Comparison of ENCODE assay signal across 14 cellular contexts in genomic region chr10:30013684-30014246, GRCh38. TPM values are rescaled to one million over a fixed set of nuclear protein-coding genes. Genes with fewer than 3 reads are reported as not detected.
DNase-seq lines count a peak whose midpoint lies in the region; ATAC-seq, FAIRE-seq and TF ChIP-seq lines count a peak whose summit lies in the region.
"Had no signal": no experiment of that assay in that cellular context is flagged by ENCODE, and none has a peak within 500 bp of the region (broad histone marks: within the 10 kb centered on the region; RNA-seq: fewer than 3 reads in every experiment).

No MANE protein-coding gene starts in this region.

- peak; percentile 68 for DNase-seq in NCI-H1092 treated with DMSO at 0.1 percent for 48 hours (lab: John Stamatoyannopoulos, UW)
- DNase-seq in activated T-helper 1 cell treated with anti-CD3 and anti-CD28 coated beads, Interleukin-12 subunit alpha, Interleukin-12 subunit beta, Interleukin-2, Interleukin-4 antibody, amounts not matched to agents 30 ng/mL and 10 ng/mL and 1 ng/mL, durations not matched to agents 14 hours and 24 hours and 36 hours (ENCODE audit: low spot score): no peak
- DNase-seq in left ventricle myocardium superior: peak; percentile 78
- peak; percentile 37 for DNase-seq in renal cortical epithelial cell (ENCODE audit: low read depth)
- DNase-seq in DMS153 (lab: John Stamatoyannopoulos, UW): no peak
- DNase-seq in AG20443 (ENCODE audit: low spot score): no peak
- DNase-seq in GM12892 (ENCODE audit: insufficient read length): no peak
- DNase-seq: activated naive CD8-positive, alpha-beta T cell treated with anti-CD3 and anti-CD28 coated beads, Interleukin-2, amount 10 ng/mL, durations not matched to agents 7 days and 5 days; GF-D8; H7; MG63; T1000 had no signal

- H3K27ac Mint-ChIP-seq in activated T-helper 1 cell treated with anti-CD3 and anti-CD28 coated beads, Interleukin-12 subunit alpha, Interleukin-12 subunit beta, Interleukin-2, Interleukin-4 antibody, amounts not matched to agents 30 ng/mL and 10 ng/mL and 1 ng/mL, durations not matched to agents 14 hours and 24 hours and 36 hours: peak overlapping the region; percentile 67
- H3K27ac Mint-ChIP-seq: activated naive CD8-positive, alpha-beta T cell treated with anti-CD3 and anti-CD28 coated beads, Interleukin-2, amount 10 ng/mL, durations not matched to agents 7 days and 5 days had no signal

- intact Hi-C loops in activated T-helper 1 cell treated with anti-CD3 and anti-CD28 coated beads, Interleukin-12 subunit alpha, Interleukin-12 subunit beta, Interleukin-2, Interleukin-4 antibody, amounts not matched to agents 30 ng/mL and 10 ng/mL and 1 ng/mL, durations not matched to agents 14 hours and 24 hours and 36 hours (cut with micrococcal nuclease): no loop called here
- intact Hi-C loops in left ventricle myocardium superior (cut with micrococcal nuclease): no loop called here

- H3K4me3 Mint-ChIP-seq in activated T-helper 1 cell treated with anti-CD3 and anti-CD28 coated beads, Interleukin-12 subunit alpha, Interleukin-12 subunit beta, Interleukin-2, Interleukin-4 antibody, amounts not matched to agents 30 ng/mL and 10 ng/mL and 1 ng/mL, durations not matched to agents 14 hours and 24 hours and 36 hours: no peak overlapping the region
- H3K4me3 Mint-ChIP-seq: activated naive CD8-positive, alpha-beta T cell treated with anti-CD3 and anti-CD28 coated beads, Interleukin-2, amount 10 ng/mL, durations not matched to agents 7 days and 5 days had no signal

- H3K36me3 Mint-ChIP-seq in activated T-helper 1 cell treated with anti-CD3 and anti-CD28 coated beads, Interleukin-12 subunit alpha, Interleukin-12 subunit beta, Interleukin-2, Interleukin-4 antibody, amounts not matched to agents 30 ng/mL and 10 ng/mL and 1 ng/mL, durations not matched to agents 14 hours and 24 hours and 36 hours (ENCODE audit: low read depth): no peaks in the 10 kb centered on the region
- H3K36me3 Mint-ChIP-seq: activated naive CD8-positive, alpha-beta T cell treated with anti-CD3 and anti-CD28 coated beads, Interleukin-2, amount 10 ng/mL, durations not matched to agents 7 days and 5 days had no signal

- ATAC-seq in left ventricle myocardium superior: peak; percentile 94

- no peak for TF ChIP-seq POLR2A in GM12892 (IDR thresholded peaks at IDR 0.05; ENCODE audit: low read depth, low read length)

- peaks cover 35% of the 10 kb centered on the region for H3K27me3 Mint-ChIP-seq in activated T-helper 1 cell treated with anti-CD3 and anti-CD28 coated beads, Interleukin-12 subunit alpha, Interleukin-12 subunit beta, Interleukin-2, Interleukin-4 antibody, amounts not matched to agents 30 ng/mL and 10 ng/mL and 1 ng/mL, durations not matched to agents 14 hours and 24 hours and 36 hours (ENCODE audit: insufficient read depth)

- FAIRE-seq in GM12892 (lab: Jason Lieb, UNC): no peak
- FAIRE-seq: GM18507, RCC 7860 had no signal

- H3K4me1 Mint-ChIP-seq in activated T-helper 1 cell treated with anti-CD3 and anti-CD28 coated beads, Interleukin-12 subunit alpha, Interleukin-12 subunit beta, Interleukin-2, Interleukin-4 antibody, amounts not matched to agents 30 ng/mL and 10 ng/mL and 1 ng/mL, durations not matched to agents 14 hours and 24 hours and 36 hours (ENCODE audit: low read depth): peaks cover 19% of the 10 kb centered on the region

- H3K9me3 Mint-ChIP-seq in activated T-helper 1 cell treated with anti-CD3 and anti-CD28 coated beads, Interleukin-12 subunit alpha, Interleukin-12 subunit beta, Interleukin-2, Interleukin-4 antibody, amounts not matched to agents 30 ng/mL and 10 ng/mL and 1 ng/mL, durations not matched to agents 14 hours and 24 hours and 36 hours: no peaks in the 10 kb centered on the region
- H3K9me3 Mint-ChIP-seq: activated naive CD8-positive, alpha-beta T cell treated with anti-CD3 and anti-CD28 coated beads, Interleukin-2, amount 10 ng/mL, durations not matched to agents 7 days and 5 days had no signal

RNA-seq across cellular contexts. Expression of gene JCAD, which starts 45.6 kb away (rescaled TPM):
- 0.15 and 0.31 TPM in 2 replicates for total RNA-seq in activated T-helper 1 cell treated with anti-CD3 and anti-CD28 coated beads, Interleukin-12 subunit alpha, Interleukin-12 subunit beta, Interleukin-2, Interleukin-4 antibody, amounts not matched to agents 30 ng/mL and 10 ng/mL and 1 ng/mL, durations not matched to agents 14 hours and 24 hours and 36 hours
- total RNA-seq in left ventricle myocardium superior (30.4 TPM), renal cortical epithelial cell (3.3 and 8.2 TPM in 2 replicates)
- polyA plus RNA-seq in GM12892 (2012; ENCODE audit: missing spikeins): 0.04 TPM

Comparison
In these comparisons a context has a peak if more than half of its experiments do, and no peak if none do; other contexts are left out.
1. DNase-seq: peak in NCI-H1092 treated with DMSO at 0.1 percent for 48 hours (single experiment), left ventricle myocardium superior (single experiment) and renal cortical epithelial cell (single experiment); none in activated T-helper 1 cell treated with anti-CD3 and anti-CD28 coated beads, Interleukin-12 subunit alpha, Interleukin-12 subunit beta, Interleukin-2, Interleukin-4 antibody, amounts not matched to agents 30 ng/mL and 10 ng/mL and 1 ng/mL, durations not matched to agents 14 hours and 24 hours and 36 hours (single experiment), DMS153 (single experiment), AG20443 (single experiment) and GM12892 (single experiment).